ENCODE assay signal across 17 cellular contexts in genomic region chr2:75068546-75068945, GRCh38.
"Had no signal": no experiment of that assay in that cellular context is flagged by ENCODE, and none has a peak within 500 bp of the region (broad histone marks: within the 10 kb centered on the region; RNA-seq: fewer than 3 reads in every experiment).

No MANE protein-coding gene starts in this region.

- H3K27me3 ChIP-seq: spleen had no signal

- H3K9me3 Mint-ChIP-seq: activated naive CD4-positive, alpha-beta T cell treated with anti-CD3 and anti-CD28 coated beads, Interleukin-2, amount 50 U/mL, for 72 hours; activated T-cell treated with anti-CD3 and anti-CD28 coated beads, Interleukin-2, amount 50 U/mL, for 24 hours; natural killer cell treated with Interleukin-12 subunit alpha and Interleukin-12 subunit beta and Interleukin-15 and Interleukin-18, amount 100 ng/mL, for 72 hours; stimulated activated naive B cell treated with anti-CD40 and anti-IgM and Interleukin-4, amounts not matched to agents 10 μg/mL and 1 μg/mL and 100 μg/mL, for 72 hours had no signal

- H3K4me1 ChIP-seq: psoas muscle, spleen had no signal

- H3K36me3 Mint-ChIP-seq: activated naive CD4-positive, alpha-beta T cell treated with anti-CD3 and anti-CD28 coated beads, Interleukin-2, amount 50 U/mL, for 72 hours; natural killer cell treated with Interleukin-12 subunit alpha and Interleukin-12 subunit beta and Interleukin-15 and Interleukin-18, amount 100 ng/mL, for 72 hours had no signal

- H3K4me1 Mint-ChIP-seq: stimulated activated naive B cell treated with anti-CD40 and anti-IgM and Interleukin-4, amounts not matched to agents 10 μg/mL and 1 μg/mL and 100 μg/mL, for 72 hours had no signal

- H3K36me3 ChIP-seq: spleen had no signal

- H3K27ac ChIP-seq: psoas muscle, spleen had no signal

- H3K4me3 Mint-ChIP-seq: activated T-cell treated with anti-CD3 and anti-CD28 coated beads, Interleukin-2, amount 50 U/mL, for 24 hours; natural killer cell treated with Interleukin-12 subunit alpha and Interleukin-12 subunit beta and Interleukin-15 and Interleukin-18, amount 100 ng/mL, for 72 hours; stimulated activated naive B cell treated with anti-CD40 and anti-IgM and Interleukin-4, amounts not matched to agents 10 μg/mL and 1 μg/mL and 100 μg/mL, for 72 hours had no signal

- H3K27me3 Mint-ChIP-seq: activated T-cell treated with anti-CD3 and anti-CD28 coated beads, Interleukin-2, amount 50 U/mL, for 24 hours; stimulated activated naive B cell treated with anti-CD40 and anti-IgM and Interleukin-4, amounts not matched to agents 10 μg/mL and 1 μg/mL and 100 μg/mL, for 72 hours had no signal

- DNase-seq: activated effector memory CD4-positive, alpha-beta T cell treated with Interleukin-2 at 50 U/mL for 16 hours; activated T-cell treated with anti-CD3 and anti-CD28 coated beads, Interleukin-2, amount 50 U/mL, for 24 hours; amygdala; foreskin melanocyte; head of caudate nucleus; left colon; occipital lobe; psoas muscle; spleen; stimulated activated CD4-positive, alpha-beta T cell treated with anti-CD3 and anti-CD28 coated beads, Interleukin-2, amount 100 ng/mL, for 24 hours; stimulated activated naive B cell treated with anti-CD40 and anti-IgM and Interleukin-4, amounts not matched to agents 10 μg/mL and 1 μg/mL and 100 μg/mL, for 72 hours had no signal

- ATAC-seq: activated CD4-positive, CD25-positive, alpha-beta regulatory T cell treated with anti-CD3 and anti-CD28 coated beads, Interleukin-2, amount 50 U/mL, for 24 hours; activated naive CD4-positive, alpha-beta T cell treated with anti-CD3 and anti-CD28 coated beads, Interleukin-2, amount 50 U/mL, for 72 hours; esophagus mucosa; left colon; natural killer cell treated with Interleukin-12 subunit alpha and Interleukin-12 subunit beta and Interleukin-15 and Interleukin-18, amount 100 ng/mL, for 72 hours; psoas muscle; sciatic nerve; stimulated activated naive B cell treated with anti-CD40 and anti-IgM and Interleukin-4, amounts not matched to agents 10 μg/mL and 1 μg/mL and 100 μg/mL, for 72 hours had no signal

- FAIRE-seq: endometrium had no signal

- H3K9me3 ChIP-seq: psoas muscle, spleen had no signal

- H3K27ac Mint-ChIP-seq: activated naive CD4-positive, alpha-beta T cell treated with anti-CD3 and anti-CD28 coated beads, Interleukin-2, amount 50 U/mL, for 72 hours; activated T-cell treated with anti-CD3 and anti-CD28 coated beads, Interleukin-2, amount 50 U/mL, for 24 hours; natural killer cell treated with Interleukin-12 subunit alpha and Interleukin-12 subunit beta and Interleukin-15 and Interleukin-18, amount 100 ng/mL, for 72 hours; stimulated activated naive B cell treated with anti-CD40 and anti-IgM and Interleukin-4, amounts not matched to agents 10 μg/mL and 1 μg/mL and 100 μg/mL, for 72 hours had no signal

- H3K4me3 ChIP-seq: psoas muscle, spleen had no signal
